1 cellular context compared by ENCODE assay signal in the genomic region with DNA sequence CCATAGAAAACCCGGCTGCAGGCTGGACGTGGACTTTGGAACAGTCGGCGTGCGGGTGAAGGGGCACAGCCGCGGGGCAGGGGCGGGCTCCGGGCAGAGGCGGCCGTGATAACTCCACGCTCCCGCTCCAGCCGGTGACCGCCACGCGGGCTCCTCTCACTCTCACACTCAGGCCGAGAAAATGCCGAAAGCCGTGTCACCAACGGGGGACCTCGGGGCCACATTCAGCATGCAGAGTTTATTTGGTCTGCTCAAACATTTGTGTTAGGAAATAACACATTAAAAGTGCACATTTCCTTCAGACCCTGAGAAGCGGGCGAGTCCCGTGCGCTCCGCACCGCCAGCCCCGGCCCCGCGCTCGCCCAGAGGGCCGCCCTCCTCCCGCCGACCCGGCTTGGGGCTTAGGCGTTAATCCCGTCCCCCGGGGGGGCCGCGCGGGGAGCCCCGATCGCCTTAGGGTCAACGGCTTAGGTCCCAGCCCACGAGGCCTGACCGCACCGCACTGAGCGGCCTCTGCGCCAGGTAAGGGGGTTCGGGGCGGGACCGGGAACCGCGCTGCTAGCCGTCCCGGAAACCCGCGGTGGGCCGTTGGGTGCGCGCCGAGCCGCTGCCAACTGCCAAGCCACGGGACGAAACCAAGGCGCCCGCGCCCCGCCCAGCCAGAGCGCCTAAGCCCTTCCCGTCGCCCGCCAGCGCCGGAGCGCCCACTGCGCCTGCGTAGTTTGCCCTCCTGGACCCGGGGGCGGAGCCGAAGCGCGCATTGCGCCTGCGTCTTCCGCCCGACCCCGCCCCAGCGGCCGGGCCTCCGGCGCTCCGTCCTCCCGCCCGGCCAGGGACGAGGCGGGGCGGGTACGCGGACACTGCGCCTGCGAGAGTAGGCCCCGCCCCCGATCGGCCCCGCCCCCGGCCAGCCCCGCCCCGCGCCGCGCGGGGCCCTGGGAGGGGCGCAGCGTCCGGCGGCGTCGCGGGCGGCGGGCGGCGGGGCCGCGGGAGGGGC.
TF ChIP-seq lines count a peak whose summit lies in the region.

A gene with protein sequence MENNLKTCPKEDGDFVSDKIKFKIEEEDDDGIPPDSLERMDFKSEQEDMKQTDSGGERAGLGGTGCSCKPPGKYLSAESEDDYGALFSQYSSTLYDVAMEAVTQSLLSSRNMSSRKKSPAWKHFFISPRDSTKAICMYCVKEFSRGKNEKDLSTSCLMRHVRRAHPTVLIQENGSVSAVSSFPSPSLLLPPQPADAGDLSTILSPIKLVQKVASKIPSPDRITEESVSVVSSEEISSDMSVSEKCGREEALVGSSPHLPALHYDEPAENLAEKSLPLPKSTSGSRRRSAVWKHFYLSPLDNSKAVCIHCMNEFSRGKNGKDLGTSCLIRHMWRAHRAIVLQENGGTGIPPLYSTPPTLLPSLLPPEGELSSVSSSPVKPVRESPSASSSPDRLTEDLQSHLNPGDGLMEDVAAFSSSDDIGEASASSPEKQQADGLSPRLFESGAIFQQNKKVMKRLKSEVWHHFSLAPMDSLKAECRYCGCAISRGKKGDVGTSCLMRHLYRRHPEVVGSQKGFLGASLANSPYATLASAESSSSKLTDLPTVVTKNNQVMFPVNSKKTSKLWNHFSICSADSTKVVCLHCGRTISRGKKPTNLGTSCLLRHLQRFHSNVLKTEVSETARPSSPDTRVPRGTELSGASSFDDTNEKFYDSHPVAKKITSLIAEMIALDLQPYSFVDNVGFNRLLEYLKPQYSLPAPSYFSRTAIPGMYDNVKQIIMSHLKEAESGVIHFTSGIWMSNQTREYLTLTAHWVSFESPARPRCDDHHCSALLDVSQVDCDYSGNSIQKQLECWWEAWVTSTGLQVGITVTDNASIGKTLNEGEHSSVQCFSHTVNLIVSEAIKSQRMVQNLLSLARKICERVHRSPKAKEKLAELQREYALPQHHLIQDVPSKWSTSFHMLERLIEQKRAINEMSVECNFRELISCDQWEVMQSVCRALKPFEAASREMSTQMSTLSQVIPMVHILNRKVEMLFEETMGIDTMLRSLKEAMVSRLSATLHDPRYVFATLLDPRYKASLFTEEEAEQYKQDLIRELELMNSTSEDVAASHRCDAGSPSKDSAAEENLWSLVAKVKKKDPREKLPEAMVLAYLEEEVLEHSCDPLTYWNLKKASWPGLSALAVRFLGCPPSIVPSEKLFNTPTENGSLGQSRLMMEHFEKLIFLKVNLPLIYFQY (plus strand): TSS at position 947 of the 997 bp plus-strand sequence. CDS start 29,819 bp downstream, outside the sequence.

TF ChIP-seq in HepG2, 621 proteins besides CTCF, POLR2A, EP300 and RAD21 (continued from another document and continues in another):
- TF ChIP-seq, protein P1, sequence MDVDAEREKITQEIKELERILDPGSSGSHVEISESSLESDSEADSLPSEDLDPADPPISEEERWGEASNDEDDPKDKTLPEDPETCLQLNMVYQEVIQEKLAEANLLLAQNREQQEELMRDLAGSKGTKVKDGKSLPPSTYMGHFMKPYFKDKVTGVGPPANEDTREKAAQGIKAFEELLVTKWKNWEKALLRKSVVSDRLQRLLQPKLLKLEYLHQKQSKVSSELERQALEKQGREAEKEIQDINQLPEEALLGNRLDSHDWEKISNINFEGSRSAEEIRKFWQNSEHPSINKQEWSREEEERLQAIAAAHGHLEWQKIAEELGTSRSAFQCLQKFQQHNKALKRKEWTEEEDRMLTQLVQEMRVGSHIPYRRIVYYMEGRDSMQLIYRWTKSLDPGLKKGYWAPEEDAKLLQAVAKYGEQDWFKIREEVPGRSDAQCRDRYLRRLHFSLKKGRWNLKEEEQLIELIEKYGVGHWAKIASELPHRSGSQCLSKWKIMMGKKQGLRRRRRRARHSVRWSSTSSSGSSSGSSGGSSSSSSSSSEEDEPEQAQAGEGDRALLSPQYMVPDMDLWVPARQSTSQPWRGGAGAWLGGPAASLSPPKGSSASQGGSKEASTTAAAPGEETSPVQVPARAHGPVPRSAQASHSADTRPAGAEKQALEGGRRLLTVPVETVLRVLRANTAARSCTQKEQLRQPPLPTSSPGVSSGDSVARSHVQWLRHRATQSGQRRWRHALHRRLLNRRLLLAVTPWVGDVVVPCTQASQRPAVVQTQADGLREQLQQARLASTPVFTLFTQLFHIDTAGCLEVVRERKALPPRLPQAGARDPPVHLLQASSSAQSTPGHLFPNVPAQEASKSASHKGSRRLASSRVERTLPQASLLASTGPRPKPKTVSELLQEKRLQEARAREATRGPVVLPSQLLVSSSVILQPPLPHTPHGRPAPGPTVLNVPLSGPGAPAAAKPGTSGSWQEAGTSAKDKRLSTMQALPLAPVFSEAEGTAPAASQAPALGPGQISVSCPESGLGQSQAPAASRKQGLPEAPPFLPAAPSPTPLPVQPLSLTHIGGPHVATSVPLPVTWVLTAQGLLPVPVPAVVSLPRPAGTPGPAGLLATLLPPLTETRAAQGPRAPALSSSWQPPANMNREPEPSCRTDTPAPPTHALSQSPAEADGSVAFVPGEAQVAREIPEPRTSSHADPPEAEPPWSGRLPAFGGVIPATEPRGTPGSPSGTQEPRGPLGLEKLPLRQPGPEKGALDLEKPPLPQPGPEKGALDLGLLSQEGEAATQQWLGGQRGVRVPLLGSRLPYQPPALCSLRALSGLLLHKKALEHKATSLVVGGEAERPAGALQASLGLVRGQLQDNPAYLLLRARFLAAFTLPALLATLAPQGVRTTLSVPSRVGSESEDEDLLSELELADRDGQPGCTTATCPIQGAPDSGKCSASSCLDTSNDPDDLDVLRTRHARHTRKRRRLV (CRISPR knock-in tag; IDR thresholded peaks at IDR 0.05): no peak
- TF ChIP-seq TBX2 (CRISPR knock-in tag; IDR thresholded peaks at IDR 0.05; ENCODE audit: borderline replicate concordance): peak; percentile 84; the same call in 1 of the 2 replicates
- TF ChIP-seq ZNF446 (CRISPR knock-in tag; IDR thresholded peaks at IDR 0.05): peak; percentile 85
- no peak for TF ChIP-seq ZNF556 (CRISPR knock-in tag; IDR thresholded peaks at IDR 0.05; ENCODE audit: borderline replicate concordance)
- TF ChIP-seq HCFC1 (IDR thresholded peaks at IDR 0.05; ENCODE audit: low read depth, low read length): 0 out of 2 replicates have a peak, but pooled peaks have one; percentile 21
- TF ChIP-seq SP1 (IDR thresholded peaks at IDR 0.05): no peak
- no peak; the same call in 1 of the 2 replicates for TF ChIP-seq SP1 (CRISPR knock-in tag; IDR thresholded peaks at IDR 0.05)
- no peak for TF ChIP-seq FOSL1 (CRISPR knock-in tag; IDR thresholded peaks at IDR 0.05; ENCODE audit: borderline replicate concordance)
- TF ChIP-seq, protein P2, sequence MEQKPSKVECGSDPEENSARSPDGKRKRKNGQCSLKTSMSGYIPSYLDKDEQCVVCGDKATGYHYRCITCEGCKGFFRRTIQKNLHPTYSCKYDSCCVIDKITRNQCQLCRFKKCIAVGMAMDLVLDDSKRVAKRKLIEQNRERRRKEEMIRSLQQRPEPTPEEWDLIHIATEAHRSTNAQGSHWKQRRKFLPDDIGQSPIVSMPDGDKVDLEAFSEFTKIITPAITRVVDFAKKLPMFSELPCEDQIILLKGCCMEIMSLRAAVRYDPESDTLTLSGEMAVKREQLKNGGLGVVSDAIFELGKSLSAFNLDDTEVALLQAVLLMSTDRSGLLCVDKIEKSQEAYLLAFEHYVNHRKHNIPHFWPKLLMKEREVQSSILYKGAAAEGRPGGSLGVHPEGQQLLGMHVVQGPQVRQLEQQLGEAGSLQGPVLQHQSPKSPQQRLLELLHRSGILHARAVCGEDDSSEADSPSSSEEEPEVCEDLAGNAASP (CRISPR knock-in tag; IDR thresholded peaks at IDR 0.05; ENCODE audit: borderline replicate concordance): no peak
- TF ChIP-seq ATF7 (IDR thresholded peaks at IDR 0.05): no peak
- 0 out of 2 replicates have a peak, but pooled peaks have one; percentile 46 for TF ChIP-seq ATF7 (CRISPR knock-in tag; IDR thresholded peaks at IDR 0.05)
- TF ChIP-seq ZNF337 (CRISPR knock-in tag; IDR thresholded peaks at IDR 0.05; ENCODE audit: borderline replicate concordance, low read depth): no peak
- TF ChIP-seq, protein P3, sequence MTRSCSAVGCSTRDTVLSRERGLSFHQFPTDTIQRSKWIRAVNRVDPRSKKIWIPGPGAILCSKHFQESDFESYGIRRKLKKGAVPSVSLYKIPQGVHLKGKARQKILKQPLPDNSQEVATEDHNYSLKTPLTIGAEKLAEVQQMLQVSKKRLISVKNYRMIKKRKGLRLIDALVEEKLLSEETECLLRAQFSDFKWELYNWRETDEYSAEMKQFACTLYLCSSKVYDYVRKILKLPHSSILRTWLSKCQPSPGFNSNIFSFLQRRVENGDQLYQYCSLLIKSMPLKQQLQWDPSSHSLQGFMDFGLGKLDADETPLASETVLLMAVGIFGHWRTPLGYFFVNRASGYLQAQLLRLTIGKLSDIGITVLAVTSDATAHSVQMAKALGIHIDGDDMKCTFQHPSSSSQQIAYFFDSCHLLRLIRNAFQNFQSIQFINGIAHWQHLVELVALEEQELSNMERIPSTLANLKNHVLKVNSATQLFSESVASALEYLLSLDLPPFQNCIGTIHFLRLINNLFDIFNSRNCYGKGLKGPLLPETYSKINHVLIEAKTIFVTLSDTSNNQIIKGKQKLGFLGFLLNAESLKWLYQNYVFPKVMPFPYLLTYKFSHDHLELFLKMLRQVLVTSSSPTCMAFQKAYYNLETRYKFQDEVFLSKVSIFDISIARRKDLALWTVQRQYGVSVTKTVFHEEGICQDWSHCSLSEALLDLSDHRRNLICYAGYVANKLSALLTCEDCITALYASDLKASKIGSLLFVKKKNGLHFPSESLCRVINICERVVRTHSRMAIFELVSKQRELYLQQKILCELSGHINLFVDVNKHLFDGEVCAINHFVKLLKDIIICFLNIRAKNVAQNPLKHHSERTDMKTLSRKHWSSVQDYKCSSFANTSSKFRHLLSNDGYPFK (CRISPR knock-in tag; IDR thresholded peaks at IDR 0.05; ENCODE audit: borderline replicate concordance): no peak
- TF ChIP-seq GTF2F1 (IDR thresholded peaks at IDR 0.05; ENCODE audit: low read length): no peak
- peak; percentile 53 for TF ChIP-seq BCL6 (CRISPR knock-in tag; IDR thresholded peaks at IDR 0.05)
- no peak for TF ChIP-seq ATAD3A (CRISPR knock-in tag; IDR thresholded peaks at IDR 0.05)
- TF ChIP-seq ZNF605 (CRISPR knock-in tag; IDR thresholded peaks at IDR 0.05): no peak
- TF ChIP-seq, protein P4, sequence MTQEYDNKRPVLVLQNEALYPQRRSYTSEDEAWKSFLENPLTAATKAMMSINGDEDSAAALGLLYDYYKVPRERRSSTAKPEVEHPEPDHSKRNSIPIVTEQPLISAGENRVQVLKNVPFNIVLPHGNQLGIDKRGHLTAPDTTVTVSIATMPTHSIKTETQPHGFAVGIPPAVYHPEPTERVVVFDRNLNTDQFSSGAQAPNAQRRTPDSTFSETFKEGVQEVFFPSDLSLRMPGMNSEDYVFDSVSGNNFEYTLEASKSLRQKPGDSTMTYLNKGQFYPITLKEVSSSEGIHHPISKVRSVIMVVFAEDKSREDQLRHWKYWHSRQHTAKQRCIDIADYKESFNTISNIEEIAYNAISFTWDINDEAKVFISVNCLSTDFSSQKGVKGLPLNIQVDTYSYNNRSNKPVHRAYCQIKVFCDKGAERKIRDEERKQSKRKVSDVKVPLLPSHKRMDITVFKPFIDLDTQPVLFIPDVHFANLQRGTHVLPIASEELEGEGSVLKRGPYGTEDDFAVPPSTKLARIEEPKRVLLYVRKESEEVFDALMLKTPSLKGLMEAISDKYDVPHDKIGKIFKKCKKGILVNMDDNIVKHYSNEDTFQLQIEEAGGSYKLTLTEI (CRISPR knock-in tag; conservative IDR thresholded peaks at IDR 0.05): no peak
- peak; percentile 70; the same call in 1 of the 2 replicates for TF ChIP-seq KLF12 (CRISPR knock-in tag; IDR thresholded peaks at IDR 0.05; ENCODE audit: borderline replicate concordance)
- peak; percentile 57; the same call in 1 of the 2 replicates for TF ChIP-seq ZNF776 (CRISPR knock-in tag; IDR thresholded peaks at IDR 0.05)
- no peak; the same call in 1 of the 2 replicates for TF ChIP-seq MEIS1 (CRISPR knock-in tag; IDR thresholded peaks at IDR 0.05; ENCODE audit: borderline replicate concordance)
- TF ChIP-seq, protein P5, sequence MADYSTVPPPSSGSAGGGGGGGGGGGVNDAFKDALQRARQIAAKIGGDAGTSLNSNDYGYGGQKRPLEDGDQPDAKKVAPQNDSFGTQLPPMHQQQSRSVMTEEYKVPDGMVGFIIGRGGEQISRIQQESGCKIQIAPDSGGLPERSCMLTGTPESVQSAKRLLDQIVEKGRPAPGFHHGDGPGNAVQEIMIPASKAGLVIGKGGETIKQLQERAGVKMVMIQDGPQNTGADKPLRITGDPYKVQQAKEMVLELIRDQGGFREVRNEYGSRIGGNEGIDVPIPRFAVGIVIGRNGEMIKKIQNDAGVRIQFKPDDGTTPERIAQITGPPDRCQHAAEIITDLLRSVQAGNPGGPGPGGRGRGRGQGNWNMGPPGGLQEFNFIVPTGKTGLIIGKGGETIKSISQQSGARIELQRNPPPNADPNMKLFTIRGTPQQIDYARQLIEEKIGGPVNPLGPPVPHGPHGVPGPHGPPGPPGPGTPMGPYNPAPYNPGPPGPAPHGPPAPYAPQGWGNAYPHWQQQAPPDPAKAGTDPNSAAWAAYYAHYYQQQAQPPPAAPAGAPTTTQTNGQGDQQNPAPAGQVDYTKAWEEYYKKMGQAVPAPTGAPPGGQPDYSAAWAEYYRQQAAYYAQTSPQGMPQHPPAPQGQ (CRISPR knock-in tag; IDR thresholded peaks at IDR 0.05; ENCODE audit: borderline replicate concordance): no peak
- TF ChIP-seq ZNF180 (CRISPR knock-in tag; IDR thresholded peaks at IDR 0.05; ENCODE audit: borderline replicate concordance, low read depth): no peak
- TF ChIP-seq TOPORS (CRISPR knock-in tag; IDR thresholded peaks at IDR 0.05): no peak
- no peak for TF ChIP-seq ZNF720 (CRISPR knock-in tag; IDR thresholded peaks at IDR 0.05)
- TF ChIP-seq, protein P6, sequence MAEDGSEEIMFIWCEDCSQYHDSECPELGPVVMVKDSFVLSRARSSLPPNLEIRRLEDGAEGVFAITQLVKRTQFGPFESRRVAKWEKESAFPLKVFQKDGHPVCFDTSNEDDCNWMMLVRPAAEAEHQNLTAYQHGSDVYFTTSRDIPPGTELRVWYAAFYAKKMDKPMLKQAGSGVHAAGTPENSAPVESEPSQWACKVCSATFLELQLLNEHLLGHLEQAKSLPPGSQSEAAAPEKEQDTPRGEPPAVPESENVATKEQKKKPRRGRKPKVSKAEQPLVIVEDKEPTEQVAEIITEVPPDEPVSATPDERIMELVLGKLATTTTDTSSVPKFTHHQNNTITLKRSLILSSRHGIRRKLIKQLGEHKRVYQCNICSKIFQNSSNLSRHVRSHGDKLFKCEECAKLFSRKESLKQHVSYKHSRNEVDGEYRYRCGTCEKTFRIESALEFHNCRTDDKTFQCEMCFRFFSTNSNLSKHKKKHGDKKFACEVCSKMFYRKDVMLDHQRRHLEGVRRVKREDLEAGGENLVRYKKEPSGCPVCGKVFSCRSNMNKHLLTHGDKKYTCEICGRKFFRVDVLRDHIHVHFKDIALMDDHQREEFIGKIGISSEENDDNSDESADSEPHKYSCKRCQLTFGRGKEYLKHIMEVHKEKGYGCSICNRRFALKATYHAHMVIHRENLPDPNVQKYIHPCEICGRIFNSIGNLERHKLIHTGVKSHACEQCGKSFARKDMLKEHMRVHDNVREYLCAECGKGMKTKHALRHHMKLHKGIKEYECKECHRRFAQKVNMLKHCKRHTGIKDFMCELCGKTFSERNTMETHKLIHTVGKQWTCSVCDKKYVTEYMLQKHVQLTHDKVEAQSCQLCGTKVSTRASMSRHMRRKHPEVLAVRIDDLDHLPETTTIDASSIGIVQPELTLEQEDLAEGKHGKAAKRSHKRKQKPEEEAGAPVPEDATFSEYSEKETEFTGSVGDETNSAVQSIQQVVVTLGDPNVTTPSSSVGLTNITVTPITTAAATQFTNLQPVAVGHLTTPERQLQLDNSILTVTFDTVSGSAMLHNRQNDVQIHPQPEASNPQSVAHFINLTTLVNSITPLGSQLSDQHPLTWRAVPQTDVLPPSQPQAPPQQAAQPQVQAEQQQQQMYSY (CRISPR knock-in tag; IDR thresholded peaks at IDR 0.05): peak; percentile 96
